In genomic region chr11:57144531-57145320, GRCh38 we compare ENCODE assay signal across 1 cellular context.
TF ChIP-seq lines count a peak whose summit lies in the region.

No MANE protein-coding gene starts in this region.

TF ChIP-seq in SK-N-SH, 30 proteins besides CTCF, POLR2A, EP300 and RAD21 (continued from another document):
- TF ChIP-seq, protein P1, sequence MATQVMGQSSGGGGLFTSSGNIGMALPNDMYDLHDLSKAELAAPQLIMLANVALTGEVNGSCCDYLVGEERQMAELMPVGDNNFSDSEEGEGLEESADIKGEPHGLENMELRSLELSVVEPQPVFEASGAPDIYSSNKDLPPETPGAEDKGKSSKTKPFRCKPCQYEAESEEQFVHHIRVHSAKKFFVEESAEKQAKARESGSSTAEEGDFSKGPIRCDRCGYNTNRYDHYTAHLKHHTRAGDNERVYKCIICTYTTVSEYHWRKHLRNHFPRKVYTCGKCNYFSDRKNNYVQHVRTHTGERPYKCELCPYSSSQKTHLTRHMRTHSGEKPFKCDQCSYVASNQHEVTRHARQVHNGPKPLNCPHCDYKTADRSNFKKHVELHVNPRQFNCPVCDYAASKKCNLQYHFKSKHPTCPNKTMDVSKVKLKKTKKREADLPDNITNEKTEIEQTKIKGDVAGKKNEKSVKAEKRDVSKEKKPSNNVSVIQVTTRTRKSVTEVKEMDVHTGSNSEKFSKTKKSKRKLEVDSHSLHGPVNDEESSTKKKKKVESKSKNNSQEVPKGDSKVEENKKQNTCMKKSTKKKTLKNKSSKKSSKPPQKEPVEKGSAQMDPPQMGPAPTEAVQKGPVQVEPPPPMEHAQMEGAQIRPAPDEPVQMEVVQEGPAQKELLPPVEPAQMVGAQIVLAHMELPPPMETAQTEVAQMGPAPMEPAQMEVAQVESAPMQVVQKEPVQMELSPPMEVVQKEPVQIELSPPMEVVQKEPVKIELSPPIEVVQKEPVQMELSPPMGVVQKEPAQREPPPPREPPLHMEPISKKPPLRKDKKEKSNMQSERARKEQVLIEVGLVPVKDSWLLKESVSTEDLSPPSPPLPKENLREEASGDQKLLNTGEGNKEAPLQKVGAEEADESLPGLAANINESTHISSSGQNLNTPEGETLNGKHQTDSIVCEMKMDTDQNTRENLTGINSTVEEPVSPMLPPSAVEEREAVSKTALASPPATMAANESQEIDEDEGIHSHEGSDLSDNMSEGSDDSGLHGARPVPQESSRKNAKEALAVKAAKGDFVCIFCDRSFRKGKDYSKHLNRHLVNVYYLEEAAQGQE (IDR thresholded peaks at IDR 0.05; ENCODE audit: low read depth, low read length), result 0 out of 2 replicates have a peak, but pooled peaks have one; percentile 10
- TF ChIP-seq USF1 (IDR thresholded peaks at IDR 0.05; ENCODE audit: borderline replicate concordance, low read depth) (no peak), NFIC (IDR thresholded peaks at IDR 0.05; ENCODE audit: borderline replicate concordance) (no peak), SMC3 (IDR thresholded peaks at IDR 0.05; ENCODE audit: low read depth, low read length) (no peak), SIN3A (IDR thresholded peaks at IDR 0.05; ENCODE audit: borderline replicate concordance, low read depth, low read length) (no peak), FOXJ3 (CRISPR knock-in tag; IDR thresholded peaks at IDR 0.05) (peak; percentile 98), GABPA (IDR thresholded peaks at IDR 0.05; ENCODE audit: low read depth) (no peak), RCOR1 (IDR thresholded peaks at IDR 0.05; ENCODE audit: low read length) (peak; percentile 96), POLR2AphosphoS5 (IDR thresholded peaks at IDR 0.05; ENCODE audit: low read depth, low read length) (no peak), FOSL2 (IDR thresholded peaks at IDR 0.05; ENCODE audit: borderline replicate concordance, low read depth) (no peak), FOXM1 (IDR thresholded peaks at IDR 0.05; ENCODE audit: low read depth) (0 out of 2 replicates have a peak, but pooled peaks have one; percentile 25), MEF2A (IDR thresholded peaks at IDR 0.05; ENCODE audit: borderline replicate concordance, low read depth) (no peak), CHD2 (IDR thresholded peaks at IDR 0.05; ENCODE audit: low read length, partially characterized antibody) (peak; percentile 52), TCF12 (IDR thresholded peaks at IDR 0.05) (peak; percentile 64), ELF1 (IDR thresholded peaks at IDR 0.05) (no peak), YY1 (IDR thresholded peaks at IDR 0.05; ENCODE audit: low read depth) (no peak), RXRA (IDR thresholded peaks at IDR 0.05; ENCODE audit: borderline replicate concordance, low read depth) (no peak), GATA2 (CRISPR knock-in tag; IDR thresholded peaks at IDR 0.05) (peak; percentile 100), NRF1 (IDR thresholded peaks at IDR 0.05; ENCODE audit: low read depth, low read length) (no peak), JUND (IDR thresholded peaks at IDR 0.05) (peak; percentile 18; the same call in 1 of the 2 replicates)
- TF ChIP-seq, protein P2, sequence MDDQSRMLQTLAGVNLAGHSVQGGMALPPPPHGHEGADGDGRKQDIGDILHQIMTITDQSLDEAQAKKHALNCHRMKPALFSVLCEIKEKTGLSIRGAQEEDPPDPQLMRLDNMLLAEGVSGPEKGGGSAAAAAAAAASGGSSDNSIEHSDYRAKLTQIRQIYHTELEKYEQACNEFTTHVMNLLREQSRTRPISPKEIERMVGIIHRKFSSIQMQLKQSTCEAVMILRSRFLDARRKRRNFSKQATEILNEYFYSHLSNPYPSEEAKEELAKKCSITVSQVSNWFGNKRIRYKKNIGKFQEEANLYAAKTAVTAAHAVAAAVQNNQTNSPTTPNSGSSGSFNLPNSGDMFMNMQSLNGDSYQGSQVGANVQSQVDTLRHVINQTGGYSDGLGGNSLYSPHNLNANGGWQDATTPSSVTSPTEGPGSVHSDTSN (IDR thresholded peaks at IDR 0.05), result no peak
